14 cellular contexts compared by ENCODE assay signal in the genomic region with DNA sequence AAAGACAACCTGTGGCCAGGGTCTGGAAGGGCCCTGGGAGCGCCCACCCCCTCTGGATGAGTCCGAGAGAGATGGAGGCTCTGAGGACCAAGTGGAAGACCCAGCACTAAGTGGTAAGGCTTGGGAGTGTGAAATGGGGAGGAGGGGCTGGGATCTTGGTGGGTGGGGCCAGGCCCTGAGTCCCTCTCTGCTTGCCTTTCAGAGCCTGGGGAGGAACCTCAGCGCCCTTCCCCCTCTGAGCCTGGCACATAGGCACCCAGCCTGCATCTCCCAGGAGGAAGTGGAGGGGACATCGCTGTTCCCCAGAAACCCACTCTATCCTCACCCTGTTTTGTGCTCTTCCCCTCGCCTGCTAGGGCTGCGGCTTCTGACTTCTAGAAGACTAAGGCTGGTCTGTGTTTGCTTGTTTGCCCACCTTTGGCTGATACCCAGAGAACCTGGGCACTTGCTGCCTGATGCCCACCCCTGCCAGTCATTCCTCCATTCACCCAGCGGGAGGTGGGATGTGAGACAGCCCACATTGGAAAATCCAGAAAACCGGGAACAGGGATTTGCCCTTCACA. TPM values are rescaled to one million over a fixed set of nuclear protein-coding genes. Genes with fewer than 3 reads are reported as not detected.
DNase-seq lines count a peak whose midpoint lies in the region; ATAC-seq and TF ChIP-seq lines count a peak whose summit lies in the region.
"Had no signal": no experiment of that assay in that cellular context is flagged by ENCODE, and none has a peak within 500 bp of the region (broad histone marks: within the 10 kb centered on the region; RNA-seq: fewer than 3 reads in every experiment).

No MANE protein-coding gene starts in this region.

- ATAC-seq in left lobe of liver: no peak
- ATAC-seq: pancreas had no signal

- no peak overlapping the region for H3K27ac Mint-ChIP-seq in MCF 10A (ENCODE audit: low read depth, unreplicated experiment)

- no TSS peak for BruUV-seq in MCF 10A (replicated peaks; lab: Mats Ljungman, UMichigan)

- H3K27me3 Mint-ChIP-seq in MCF 10A (ENCODE audit: insufficient read depth, unreplicated experiment): peaks cover 17% of the 10 kb centered on the region

- intact Hi-C loops in breast epithelium (cut with DNase I; ENCODE audit: low total_unique reads): no loop called here
- intact Hi-C loops in MCF 10A (cut with micrococcal nuclease): loop anchor here (5.0 kb wide), 2 partner anchors 52 to 117 kb away; a partner anchor contains a TSS
- intact Hi-C loops in vagina (cut with DNase I): no loop called here

- H3K27ac ChIP-seq in breast epithelium (peak overlapping the region; percentile 86 to 92), vagina (peak overlapping the region; percentile 92)

- H3K4me3 ChIP-seq in breast epithelium: peak overlapping the region in 1 of 3 donors; percentile 74
- H3K4me3 ChIP-seq in mucosa of stomach (ENCODE audit: low read length): no peak overlapping the region
- no peak overlapping the region for H3K4me3 ChIP-seq in vagina

- H3K9me3 Mint-ChIP-seq in MCF 10A (ENCODE audit: unreplicated experiment): no peaks in the 10 kb centered on the region

- H3K9ac ChIP-seq in mucosa of stomach (ENCODE audit: low read length): peak overlapping the region; percentile 82

- H3K4me1 ChIP-seq in breast epithelium (peaks cover 10 to 12% of the 10 kb centered on the region in 2 donors), mucosa of stomach (ENCODE audit: control insufficient read depth, insufficient read depth, low read length) (peaks cover 63% of the 10 kb centered on the region), vagina (peaks cover 50% of the 10 kb centered on the region)
- H3K4me1 ChIP-seq: BE2C had no signal

- TF ChIP-seq POLR2A in breast epithelium (IDR thresholded peaks at IDR 0.05) (no peak), vagina (IDR thresholded peaks at IDR 0.05) (no peak)

- no peaks in the 10 kb centered on the region for H3K9me3 ChIP-seq in breast epithelium
- H3K9me3 ChIP-seq in mucosa of stomach (ENCODE audit: control insufficient read depth, low read length): no peaks in the 10 kb centered on the region
- H3K9me3 ChIP-seq in vagina: no peaks in the 10 kb centered on the region
- H3K9me3 ChIP-seq: BE2C, pancreas had no signal

- H3K36me3 ChIP-seq in breast epithelium: no peaks in the 10 kb centered on the region
- H3K36me3 ChIP-seq in mucosa of stomach (ENCODE audit: control insufficient read depth, insufficient read depth, low read length): no peaks in the 10 kb centered on the region
- no peaks in the 10 kb centered on the region for H3K36me3 ChIP-seq in vagina
- H3K36me3 ChIP-seq: BE2C, pancreas had no signal

- H3K4me3 Mint-ChIP-seq in MCF 10A (ENCODE audit: unreplicated experiment): no peak overlapping the region

- no peaks in the 10 kb centered on the region for H3K36me3 Mint-ChIP-seq in MCF 10A (ENCODE audit: insufficient read depth, unreplicated experiment)

- H3K4me1 Mint-ChIP-seq in MCF 10A (ENCODE audit: insufficient read depth, unreplicated experiment): peaks cover 20% of the 10 kb centered on the region

- DNase-seq in breast epithelium (ENCODE audit: low spot score in 2 of 2): no peak
- no peak for DNase-seq in MCF 10A (ENCODE audit: unreplicated experiment)
- DNase-seq in UCSD-AML1 (lab: John Stamatoyannopoulos, UW; ENCODE audit: unreplicated experiment): peak; percentile 42
- DNase-seq in vagina (ENCODE audit: extremely low spot score in 2 of 2): no peak
- no peak for DNase-seq in left lobe of liver (ENCODE audit: low spot score)
- DNase-seq in NCI-H1436 (lab: John Stamatoyannopoulos, UW): no peak
- no peak for DNase-seq in activated effector memory CD4-positive, alpha-beta T cell treated with Interleukin-2 at 50 U/mL for 16 hours
- DNase-seq: activated gamma-delta T cell treated with Interleukin-2 at 50 U/mL for 16 hours, BE2C, foreskin melanocyte, NCI-H2081 treated with DMSO at 0.1 percent for 48 hours, pancreas had no signal

- CTCF ChIA-PET in MCF 10A (lab: Yijun Ruan, JAX): interaction anchor here (0.7 to 9.9 kb wide), 7 partner anchors 14 to 98 kb away, joined by 3 to 146 read pairs (median 3); no protein-coding TSS in a partner anchor

- POLR2A ChIA-PET in MCF 10A (lab: Yijun Ruan, JAX): interaction anchor here (1.0 to 2.4 kb wide), 2 partner anchors 17 to 65 kb away, joined by 4 to 16 read pairs; a partner anchor contains a TSS

- no peaks in the 10 kb centered on the region for H3K27me3 ChIP-seq in breast epithelium
- H3K27me3 ChIP-seq in mucosa of stomach (ENCODE audit: control insufficient read depth, insufficient read depth, low read length): no peaks in the 10 kb centered on the region
- no peaks in the 10 kb centered on the region for H3K27me3 ChIP-seq in vagina
- H3K27me3 ChIP-seq: BE2C, pancreas had no signal

- TF ChIP-seq CTCF in breast epithelium (IDR thresholded peaks at IDR 0.05): no peak
- no peak for TF ChIP-seq CTCF in MCF 10A (IDR thresholded peaks at IDR 0.05; ENCODE audit: unreplicated experiment)
- no peak for TF ChIP-seq CTCF in vagina (IDR thresholded peaks at IDR 0.05)

RNA-seq across cellular contexts. Expression of a gene that starts 1.2 kb away (rescaled TPM):
- total RNA-seq in breast epithelium (10 to 100 TPM; 37.0 to 43.9 (median 42.0) TPM), MCF 10A (2022) (30.1 and 31.1 TPM in 2 replicates), vagina (148 TPM), left lobe of liver (27.3 TPM)

RNA-seq across cellular contexts. Expression of a gene that starts 8.9 kb away (rescaled TPM):
- total RNA-seq in breast epithelium (10 to 100 TPM; 22.6 to 71.3 (median 67.5) TPM), MCF 10A (2022) (not detected in 2 replicates), vagina (9.3 TPM), left lobe of liver (0.60 TPM)
- total RNA-seq: kidney epithelial cell had no signal

RNA-seq across cellular contexts. Expression of a gene that starts 28.0 kb away (rescaled TPM):
- total RNA-seq in breast epithelium (not detected), MCF 10A (2022) (not detected in 2 replicates), vagina (not detected), left lobe of liver (not detected)
- total RNA-seq: kidney epithelial cell, pancreas had no signal

RNA-seq across cellular contexts. Expression of a gene that starts 29.5 kb away (rescaled TPM):
- total RNA-seq in breast epithelium (under 1 TPM; 0.48 to 0.73 (median 0.66) TPM), MCF 10A (2022) (0.37 and 0.71 TPM in 2 replicates), vagina (0.49 TPM), left lobe of liver (0.55 TPM)

RNA-seq across cellular contexts. Expression of a gene that starts 32.6 kb away (rescaled TPM):
- 1 to 10 TPM; 1.6 to 9.5 (median 5.1) TPM for total RNA-seq in breast epithelium
- total RNA-seq in MCF 10A (2022): not detected in 2 replicates
- 5.6 TPM for total RNA-seq in vagina
- 0.45 TPM for total RNA-seq in left lobe of liver
- total RNA-seq: kidney epithelial cell had no signal
